ENCODE assay signal across 21 cellular contexts in the genomic region with DNA sequence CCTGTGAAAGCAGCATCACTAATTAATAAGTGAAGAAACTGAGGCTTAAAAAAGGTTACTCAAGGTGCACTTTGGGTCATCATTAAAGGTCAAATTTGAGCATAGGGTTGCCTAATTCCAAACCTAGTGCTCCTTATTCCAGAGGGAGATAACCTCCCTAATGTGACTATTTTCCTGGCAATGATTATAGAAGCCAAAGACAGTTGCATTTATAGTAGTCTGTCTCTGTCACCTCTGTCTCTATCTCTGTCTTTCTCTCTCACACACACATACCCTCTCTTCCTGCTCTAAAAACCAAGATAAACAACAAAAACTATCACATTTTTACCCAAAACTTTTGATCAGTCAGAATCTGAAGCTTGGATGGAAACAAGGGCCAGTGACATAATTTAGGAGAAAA.
DNase-seq lines count a peak whose midpoint lies in the region; ATAC-seq and TF ChIP-seq lines count a peak whose summit lies in the region.
"Had no signal": no experiment of that assay in that cellular context is flagged by ENCODE, and none has a peak within 500 bp of the region (broad histone marks: within the 10 kb centered on the region; RNA-seq: fewer than 3 reads in every experiment).

No MANE protein-coding gene starts in this region.

- H3K9ac ChIP-seq in BLaER1 treated with 17β-estradiol and CSF1 and Interleukin-3, amounts not matched to agents 10 nM and 100 nM, result peak overlapping the region in 4 of 11 experiments; percentile 42 to 71 (median 60); a peak in 4 of 22 replicates

- no peak for TF ChIP-seq CTCF in nephron (IDR thresholded peaks at IDR 0.05; ENCODE audit: unreplicated experiment in 3 of 3)

- peak overlapping the region in 7 of 11 experiments; percentile 39 to 77 (median 72); a peak in 13 of 22 replicates for H3K27ac ChIP-seq in BLaER1 treated with 17β-estradiol and CSF1 and Interleukin-3, amounts not matched to agents 10 nM and 100 nM
- H3K27ac ChIP-seq in CD8-positive, alpha-beta memory T cell (ENCODE audit: low read depth, low read length), result no peak overlapping the region
- H3K27ac ChIP-seq: A549, C4-2B, SJSA1 had no signal

- no peak for ATAC-seq in activated T-helper 17 cell treated with anti-CD3 and anti-CD28 coated beads, Interleukin-2, amount 50 U/mL, for 72 hours (replicated peaks)
- ATAC-seq: A549, K562, PC-3 had no signal

- H3K27ac Mint-ChIP-seq in CD8-positive, alpha-beta memory T cell, result peak overlapping the region; percentile 29 to 86 (median 64)
- peak overlapping the region; percentile 20 for H3K27ac Mint-ChIP-seq in activated T-helper 17 cell treated with anti-CD3 and anti-CD28 coated beads, Interleukin-2, amount 50 U/mL, for 72 hours
- H3K27ac Mint-ChIP-seq in nephron, result peak overlapping the region in 2 of 3 experiments; percentile 24 to 81

- H3K36me3 ChIP-seq in BLaER1 treated with 17β-estradiol and CSF1 and Interleukin-3, amounts not matched to agents 10 nM and 100 nM, result no peaks in the 10 kb centered on the region
- no peaks in the 10 kb centered on the region for H3K36me3 ChIP-seq in CD8-positive, alpha-beta memory T cell (ENCODE audit: insufficient read depth, low read length)
- H3K36me3 ChIP-seq: HAP-1, SJSA1 had no signal

- peaks cover 4% of the 10 kb centered on the region in 2 donors for H3K27me3 Mint-ChIP-seq in CD8-positive, alpha-beta memory T cell
- no peaks in the 10 kb centered on the region for H3K27me3 Mint-ChIP-seq in activated T-helper 17 cell treated with anti-CD3 and anti-CD28 coated beads, Interleukin-2, amount 50 U/mL, for 72 hours
- no peaks in the 10 kb centered on the region for H3K27me3 Mint-ChIP-seq in nephron (ENCODE audit: low read depth)

- H3K4me3 ChIP-seq in BLaER1 treated with 17β-estradiol and CSF1 and Interleukin-3, amounts not matched to agents 10 nM and 100 nM, result no peak overlapping the region
- no peak overlapping the region for H3K4me3 ChIP-seq in CD8-positive, alpha-beta memory T cell (ENCODE audit: low read length)
- H3K4me3 ChIP-seq: A549, HAP-1, K562, SJSA1 had no signal

- H3K4me1 Mint-ChIP-seq in CD8-positive, alpha-beta memory T cell, result peaks cover 18 to 32% (median 27%) of the 10 kb centered on the region in 3 donors
- H3K4me1 Mint-ChIP-seq in activated T-helper 17 cell treated with anti-CD3 and anti-CD28 coated beads, Interleukin-2, amount 50 U/mL, for 72 hours, result peaks cover 15% of the 10 kb centered on the region
- H3K4me1 Mint-ChIP-seq in nephron, result peaks cover 28% of the 10 kb centered on the region

- peaks cover 7 to 38% (median 25%) of the 10 kb centered on the region in 10 experiments for H3K4me1 ChIP-seq in BLaER1 treated with 17β-estradiol and CSF1 and Interleukin-3, amounts not matched to agents 10 nM and 100 nM
- H3K4me1 ChIP-seq in CD8-positive, alpha-beta memory T cell (ENCODE audit: insufficient read depth, low read length), result peaks cover 6% of the 10 kb centered on the region
- H3K4me1 ChIP-seq: A549, HAP-1, SJSA1 had no signal

- CTCF ChIA-PET in CD8-positive, alpha-beta memory T cell (lab: Charles Lee), result no interaction called here

- H3K9me3 Mint-ChIP-seq in CD8-positive, alpha-beta memory T cell, result peaks cover 0 to 4% (median 0%) of the 10 kb centered on the region in 5 donors
- H3K9me3 Mint-ChIP-seq in activated T-helper 17 cell treated with anti-CD3 and anti-CD28 coated beads, Interleukin-2, amount 50 U/mL, for 72 hours, result no peaks in the 10 kb centered on the region
- H3K9me3 Mint-ChIP-seq in nephron, result peaks cover 7% of the 10 kb centered on the region

- H3K4me3 Mint-ChIP-seq in CD8-positive, alpha-beta memory T cell, result peak overlapping the region in 3 of 7 donors; percentile 13 to 78 (median 17)
- no peak overlapping the region for H3K4me3 Mint-ChIP-seq in activated T-helper 17 cell treated with anti-CD3 and anti-CD28 coated beads, Interleukin-2, amount 50 U/mL, for 72 hours
- H3K4me3 Mint-ChIP-seq in nephron, result no peak overlapping the region

- H3K27me3 ChIP-seq in BLaER1 treated with 17β-estradiol and CSF1 and Interleukin-3, amounts not matched to agents 10 nM and 100 nM, result no peaks in the 10 kb centered on the region
- H3K27me3 ChIP-seq in CD8-positive, alpha-beta memory T cell (ENCODE audit: insufficient read depth, low read length, poor library complexity, severe bottlenecking), result no peaks in the 10 kb centered on the region
- H3K27me3 ChIP-seq: SJSA1 had no signal

- peak overlapping the region in 9 of 11 experiments; percentile 59 to 87 (median 77); a peak in 17 of 22 replicates for H3K4me2 ChIP-seq in BLaER1 treated with 17β-estradiol and CSF1 and Interleukin-3, amounts not matched to agents 10 nM and 100 nM
- H3K4me2 ChIP-seq: A549 had no signal

- no peak for DNase-seq in CD8-positive, alpha-beta memory T cell
- no peak for DNase-seq in stimulated activated CD4-positive, alpha-beta T cell treated with anti-CD3 and anti-CD28 coated beads, Interleukin-4, amount 100 ng/mL, for 1 hour
- no peak for DNase-seq in GM19238 (ENCODE audit: insufficient read length, low spot score)
- DNase-seq in SIG-M5 (lab: John Stamatoyannopoulos, UW), result no peak
- DNase-seq: AML-193, DMS153, DND-41, GOT3, Kasumi-1, NCI-H1436 treated with DMSO at 0.1 percent for 48 hours, NCI-H446, NCI-H524 treated with DMSO at 0.1 percent for 48 hours, PC-3 had no signal

- no peaks in the 10 kb centered on the region for H4K20me1 ChIP-seq in BLaER1 treated with 17β-estradiol and CSF1 and Interleukin-3, amounts not matched to agents 10 nM and 100 nM

- H3K36me3 Mint-ChIP-seq in CD8-positive, alpha-beta memory T cell, result no peaks in the 10 kb centered on the region
- no peaks in the 10 kb centered on the region for H3K36me3 Mint-ChIP-seq in activated T-helper 17 cell treated with anti-CD3 and anti-CD28 coated beads, Interleukin-2, amount 50 U/mL, for 72 hours (ENCODE audit: low read depth)
- H3K36me3 Mint-ChIP-seq in nephron (ENCODE audit: low read depth), result no peaks in the 10 kb centered on the region

- H3K9me3 ChIP-seq in BLaER1 treated with 17β-estradiol and CSF1 and Interleukin-3, amounts not matched to agents 10 nM and 100 nM (replicated peaks in 1 of 11), result peaks cover 8 to 53% (median 35%) of the 10 kb centered on the region in 11 experiments; a peak in 21 of 22 replicates
- no peaks in the 10 kb centered on the region for H3K9me3 ChIP-seq in CD8-positive, alpha-beta memory T cell (ENCODE audit: low read length)
- H3K9me3 ChIP-seq: A549, HAP-1, SJSA1 had no signal

- POLR2A ChIA-PET in CD8-positive, alpha-beta memory T cell (lab: Charles Lee), result no interaction called here
